Comparison of ENCODE assay signal across 11 cellular contexts in the genomic region with DNA sequence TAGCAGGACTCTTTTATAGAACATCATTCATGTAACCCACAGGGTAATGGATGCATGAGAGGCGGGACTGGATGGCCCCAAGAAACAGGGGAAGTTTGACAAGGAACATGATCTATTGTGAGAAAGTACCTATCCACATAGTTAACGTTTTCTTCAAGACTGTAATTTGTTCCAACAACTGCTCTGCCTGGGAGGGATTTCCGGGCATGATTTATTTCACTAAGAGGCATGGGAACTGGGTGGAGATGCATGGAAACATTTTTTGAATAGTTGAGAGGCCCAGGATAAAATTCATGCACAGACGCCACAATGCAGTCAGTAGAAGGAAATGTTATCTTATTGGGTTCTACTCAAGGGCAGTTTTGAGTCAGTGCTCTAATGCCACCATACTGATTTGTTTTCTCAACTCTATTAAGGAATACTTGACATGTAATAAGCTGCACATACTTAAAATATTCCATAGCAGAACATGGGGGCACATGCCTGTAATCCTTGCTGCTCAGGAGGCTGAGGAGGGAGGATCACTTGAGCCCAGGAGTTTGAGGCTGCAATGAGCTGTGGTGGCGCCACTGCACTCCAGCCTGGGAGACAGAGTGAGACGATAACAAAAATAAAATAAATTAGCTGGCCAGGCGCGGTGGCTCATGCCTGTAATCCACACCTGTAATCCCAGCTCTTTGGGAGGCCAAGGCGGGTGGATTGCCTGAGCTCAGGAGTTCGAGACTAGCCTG. TPM values are rescaled to one million over a fixed set of nuclear protein-coding genes. Genes with fewer than 3 reads are reported as not detected.
DNase-seq lines count a peak whose midpoint lies in the region.
"Had no signal": no experiment of that assay in that cellular context is flagged by ENCODE, and none has a peak within 500 bp of the region (broad histone marks: within the 10 kb centered on the region; RNA-seq: fewer than 3 reads in every experiment).

No MANE protein-coding gene starts in this region.

- no peaks in the 10 kb centered on the region for H3K4me1 Mint-ChIP-seq in CD4-positive, alpha-beta memory T cell

- H3K4me1 ChIP-seq in Karpas-422 (ENCODE audit: low read length), result no peaks in the 10 kb centered on the region
- no peaks in the 10 kb centered on the region for H3K4me1 ChIP-seq in CD4-positive, alpha-beta memory T cell (ENCODE audit: insufficient read depth, low read length)
- H3K4me1 ChIP-seq: stomach had no signal

- no peak overlapping the region for H3K9ac ChIP-seq in Karpas-422 (ENCODE audit: low read length)

- H3K27ac Mint-ChIP-seq in CD4-positive, alpha-beta memory T cell, result peak overlapping the region in 1 of 7 donors; percentile 11
- H3K27ac Mint-ChIP-seq: activated naive CD8-positive, alpha-beta T cell treated with anti-CD3 and anti-CD28 coated beads, Interleukin-2, amount 10 ng/mL, durations not matched to agents 7 days and 5 days had no signal

- H3K4me3 Mint-ChIP-seq in CD4-positive, alpha-beta memory T cell, result no peak overlapping the region
- H3K4me3 Mint-ChIP-seq: activated naive CD8-positive, alpha-beta T cell treated with anti-CD3 and anti-CD28 coated beads, Interleukin-2, amount 10 ng/mL, durations not matched to agents 7 days and 5 days had no signal

- no peaks in the 10 kb centered on the region for H3K9me3 Mint-ChIP-seq in CD4-positive, alpha-beta memory T cell

- no peak overlapping the region for H3K4me2 ChIP-seq in Karpas-422 (ENCODE audit: low read depth, low read length, poor library complexity, severe bottlenecking)

- peaks cover 0 to 3% of the 10 kb centered on the region in 2 donors for H3K36me3 Mint-ChIP-seq in CD4-positive, alpha-beta memory T cell
- H3K36me3 Mint-ChIP-seq: activated naive CD8-positive, alpha-beta T cell treated with anti-CD3 and anti-CD28 coated beads, Interleukin-2, amount 10 ng/mL, durations not matched to agents 7 days and 5 days had no signal

- H2AFZ ChIP-seq in Karpas-422 (ENCODE audit: low read length), result no peak overlapping the region

- no peak overlapping the region for H3K27ac ChIP-seq in Karpas-422 (ENCODE audit: low read length)
- H3K27ac ChIP-seq in CD4-positive, alpha-beta memory T cell (ENCODE audit: low read depth, low read length), result no peak overlapping the region
- H3K27ac ChIP-seq: HL-60, stomach had no signal

- no peaks in the 10 kb centered on the region for H3K27me3 ChIP-seq in Karpas-422 (ENCODE audit: low read length)
- H3K27me3 ChIP-seq in CD4-positive, alpha-beta memory T cell (ENCODE audit: insufficient read depth, low read length), result no peaks in the 10 kb centered on the region

- CTCF ChIA-PET in CD4-positive, alpha-beta memory T cell (lab: Charles Lee; ENCODE audit: partially characterized antibody), result interaction anchor here (1.6 to 1.8 kb wide), 2 partner anchors 23 to 41 kb away, joined by 4 to 5 read pairs; no protein-coding TSS in a partner anchor

- H3K79me2 ChIP-seq in Karpas-422 (ENCODE audit: low read length), result no peaks in the 10 kb centered on the region

- peaks cover 11 to 12% of the 10 kb centered on the region in 2 donors for H3K27me3 Mint-ChIP-seq in CD4-positive, alpha-beta memory T cell

- no peaks in the 10 kb centered on the region for H3K9me3 ChIP-seq in Karpas-422 (ENCODE audit: low read length)
- H3K9me3 ChIP-seq in CD4-positive, alpha-beta memory T cell (ENCODE audit: control insufficient read depth in 1 of 2, low read length in 2 of 2), result no peaks in the 10 kb centered on the region
- H3K9me3 ChIP-seq: stomach had no signal

- no peaks in the 10 kb centered on the region for H3K36me3 ChIP-seq in Karpas-422 (ENCODE audit: insufficient read depth, low read length)
- H3K36me3 ChIP-seq in CD4-positive, alpha-beta memory T cell (ENCODE audit: insufficient read depth, low read length), result no peaks in the 10 kb centered on the region
- H3K36me3 ChIP-seq: stomach had no signal

- POLR2A ChIA-PET in CD4-positive, alpha-beta memory T cell (lab: Charles Lee; ENCODE audit: partially characterized antibody), result no interaction called here

- H3K4me3 ChIP-seq in Karpas-422 (ENCODE audit: low read length), result no peak overlapping the region
- no peak overlapping the region for H3K4me3 ChIP-seq in CD4-positive, alpha-beta memory T cell (ENCODE audit: low read length in 2 of 2)
- H3K4me3 ChIP-seq: stomach had no signal

- intact Hi-C loops in CD4-positive, alpha-beta memory T cell (cut with micrococcal nuclease), result no loop called here

- DNase-seq in AG20443 (ENCODE audit: low spot score) (peak; percentile 84), Karpas-422 (peak; percentile 10), dedifferentiated amniotic fluid mesenchymal stem cell (ENCODE audit: extremely low spot score) (peak; percentile 92), myocyte (ENCODE audit: low read depth) (peak; percentile 65), LoVo (ENCODE audit: low spot score) (no peak), activated T-cell treated with anti-CD3 and anti-CD28 coated beads for 4 hours (no peak), T-helper 2 cell (no peak)
- DNase-seq in CD4-positive, alpha-beta memory T cell, result no peak
- DNase-seq: activated naive CD8-positive, alpha-beta T cell treated with anti-CD3 and anti-CD28 coated beads, Interleukin-2, amount 10 ng/mL, durations not matched to agents 7 days and 5 days; stomach had no signal

- no peaks in the 10 kb centered on the region for H4K20me1 ChIP-seq in Karpas-422 (ENCODE audit: insufficient read depth, low read depth, low read length)

- H3K9me2 ChIP-seq in Karpas-422 (replicated peaks; ENCODE audit: insufficient read depth, low read length), result no peaks in the 10 kb centered on the region

RNA-seq across cellular contexts. Expression of gene ATG4D, which starts 9.9 kb away (rescaled TPM):
- total RNA-seq in Karpas-422 (2014; rRNA removed; shearing (Covaris generic); ENCODE audit: low replicate concordance), result 7.0 and 15.2 TPM in 2 replicates
- 36.8 and 52.8 TPM in 2 replicates for total RNA-seq in myocyte
- 33.2 TPM for polyA plus RNA-seq in myocyte (2012)
- total RNA-seq in CD4-positive, alpha-beta memory T cell, result 10 to 100 TPM; 51.5 to 58.6 TPM
- 10 to 100 TPM in 1 of 2 donors, 1 to 10 TPM in 1; 9.3 to 22.1 TPM for polyA plus RNA-seq in CD4-positive, alpha-beta memory T cell

RNA-seq across cellular contexts. Expression of gene S1PR5, which starts 16.6 kb away (rescaled TPM):
- total RNA-seq in Karpas-422 (2014; rRNA removed; shearing (Covaris generic); ENCODE audit: low replicate concordance), result not detected in 2 replicates
- total RNA-seq in myocyte, result 0.21 and 1.1 TPM in 2 replicates
- polyA plus RNA-seq in myocyte (2012), result 0.09 TPM
- total RNA-seq in CD4-positive, alpha-beta memory T cell, result 1 to 10 TPM; 1.6 to 1.9 TPM
- polyA plus RNA-seq in CD4-positive, alpha-beta memory T cell, result 1 to 10 TPM; 1.3 to 3.1 TPM

RNA-seq across cellular contexts. Expression of gene KEAP1, which starts 30.7 kb away (rescaled TPM):
- total RNA-seq in Karpas-422 (2014; rRNA removed; shearing (Covaris generic); ENCODE audit: low replicate concordance), result 25.0 and 53.9 TPM in 2 replicates
- total RNA-seq in myocyte, result 80.2 and 102 TPM in 2 replicates
- 86.3 TPM for polyA plus RNA-seq in myocyte (2012)
- total RNA-seq in CD4-positive, alpha-beta memory T cell, result 10 to 100 TPM; 49.2 to 60.1 TPM
- 10 to 100 TPM; 35.7 to 55.0 TPM for polyA plus RNA-seq in CD4-positive, alpha-beta memory T cell

RNA-seq across cellular contexts. Expression of gene KRI1, which starts 32.0 kb away (rescaled TPM):
- total RNA-seq in Karpas-422 (2014; rRNA removed; shearing (Covaris generic); ENCODE audit: low replicate concordance), result 30.0 and 41.7 TPM in 2 replicates
- 13.9 and 22.1 TPM in 2 replicates for total RNA-seq in myocyte
- 19.5 TPM for polyA plus RNA-seq in myocyte (2012)
- total RNA-seq in CD4-positive, alpha-beta memory T cell, result 10 to 100 TPM; 72.7 to 73.0 TPM
- 10 to 100 TPM in 1 of 2 donors, 1 to 10 TPM in 1; 3.2 to 36.3 TPM for polyA plus RNA-seq in CD4-positive, alpha-beta memory T cell

RNA-seq across cellular contexts. Expression of gene CDKN2D, which starts 35.0 kb away (rescaled TPM):
- 2.3 and 3.7 TPM in 2 replicates for total RNA-seq in Karpas-422 (2014; rRNA removed; shearing (Covaris generic); ENCODE audit: low replicate concordance)
- total RNA-seq in myocyte, result 10.2 and 16.5 TPM in 2 replicates
- polyA plus RNA-seq in myocyte (2012), result 11.9 TPM
- 10 to 100 TPM; 25.6 to 29.2 TPM for total RNA-seq in CD4-positive, alpha-beta memory T cell
- polyA plus RNA-seq in CD4-positive, alpha-beta memory T cell, result 100 to 1,000 TPM; 130 to 159 TPM

Comparison
In these comparisons a context has a peak if more than half of its experiments do, and no peak if none do; other contexts are left out.
1. DNase-seq: peak in AG20443 (single experiment), Karpas-422 (single experiment), dedifferentiated amniotic fluid mesenchymal stem cell (single experiment) and myocyte (single experiment); none in LoVo (single experiment), activated T-cell treated with anti-CD3 and anti-CD28 coated beads for 4 hours (single experiment), T-helper 2 cell (0 of 5) and CD4-positive, alpha-beta memory T cell (0 of 5).